In the genomic region with DNA sequence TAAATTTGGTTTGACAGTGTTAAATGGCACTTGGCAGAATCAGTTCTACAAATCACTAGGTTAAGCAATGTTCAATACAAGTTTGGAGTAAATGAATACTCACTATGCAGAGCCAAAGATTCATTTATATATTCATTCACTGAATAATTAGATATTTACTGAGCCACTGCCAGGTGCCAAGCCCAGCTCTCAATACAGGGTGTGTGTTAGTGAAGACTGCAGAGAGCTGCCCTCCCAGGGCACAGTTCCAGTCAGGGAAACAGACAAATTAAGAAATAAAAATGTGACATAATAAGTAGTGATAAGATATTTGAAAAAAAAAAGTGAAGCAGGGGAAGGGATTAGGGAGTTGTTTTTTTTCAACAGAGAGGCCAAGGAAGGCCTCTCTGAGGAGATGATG, we compare ENCODE assay signal across 24 cellular contexts.
DNase-seq lines count a peak whose midpoint lies in the region; ATAC-seq lines count a peak whose summit lies in the region.
"Had no signal": no experiment of that assay in that cellular context is flagged by ENCODE, and none has a peak within 500 bp of the region (broad histone marks: within the 10 kb centered on the region; RNA-seq: fewer than 3 reads in every experiment).

No MANE protein-coding gene starts in this region.

- H3K27me3 Mint-ChIP-seq in activated naive CD8-positive, alpha-beta T cell = no peaks in the 10 kb centered on the region
- H3K27me3 Mint-ChIP-seq in activated naive CD8-positive, alpha-beta T cell treated with anti-CD3 and anti-CD28 coated beads for 36 hours = no peaks in the 10 kb centered on the region
- peaks cover 0 to 5% (median 2%) of the 10 kb centered on the region in 3 donors for H3K27me3 Mint-ChIP-seq in immature natural killer cell (ENCODE audit: low read depth in 3 of 3)
- H3K27me3 Mint-ChIP-seq: CD4-positive, alpha-beta T cell had no signal

- H3K36me3 ChIP-seq in skeletal muscle tissue (ENCODE audit: control insufficient read depth in 3 of 3, insufficient read depth in 3 of 3, low read length in 3 of 3) = no peaks in the 10 kb centered on the region
- H3K36me3 ChIP-seq: BE2C had no signal

- no peak overlapping the region for H3K9ac ChIP-seq in skeletal muscle tissue (ENCODE audit: low read depth in 1 of 3, low read length in 3 of 3)
- H3K9ac ChIP-seq: SK-N-SH had no signal

- no peak for DNase-seq in activated naive CD8-positive, alpha-beta T cell treated with anti-CD3 and anti-CD28 coated beads for 36 hours
- DNase-seq in NCI-H446 treated with DMSO at 0.1 percent for 48 hours (lab: John Stamatoyannopoulos, UW) = peak; percentile 77
- no peak for DNase-seq in immature natural killer cell
- DNase-seq in T-helper 1 cell = no peak
- DNase-seq: BE2C; CD4-positive, alpha-beta T cell; DMS53; EL; KG1; MV-4-11; NCI-H1436; NCI-H2029; NCI-H510A treated with DMSO at 0.1 percent for 48 hours; NCI-H82; PC-3; RPMI8226; SHP77 treated with DMSO at 0.1 percent for 48 hours; SK-N-SH had no signal

- H3K27ac Mint-ChIP-seq in activated naive CD8-positive, alpha-beta T cell = peak overlapping the region; percentile 24
- H3K27ac Mint-ChIP-seq in activated naive CD8-positive, alpha-beta T cell treated with anti-CD3 and anti-CD28 coated beads for 36 hours = no peak overlapping the region
- H3K27ac Mint-ChIP-seq in immature natural killer cell = peak overlapping the region; percentile 19 to 86 (median 76)
- H3K27ac Mint-ChIP-seq: CD4-positive, alpha-beta T cell had no signal

- no peaks in the 10 kb centered on the region for H3K9me3 ChIP-seq in skeletal muscle tissue (ENCODE audit: control insufficient read depth in 3 of 3, low read length in 3 of 3)
- H3K9me3 ChIP-seq: BE2C, SK-N-SH had no signal

- no peak overlapping the region for H3K4me3 ChIP-seq in skeletal muscle tissue (ENCODE audit: low read length in 3 of 3)
- H3K4me3 ChIP-seq: GM12878 had no signal

- peaks cover 16% of the 10 kb centered on the region for H3K4me1 Mint-ChIP-seq in activated naive CD8-positive, alpha-beta T cell (ENCODE audit: low read depth)
- peaks cover 41% of the 10 kb centered on the region for H3K4me1 Mint-ChIP-seq in activated naive CD8-positive, alpha-beta T cell treated with anti-CD3 and anti-CD28 coated beads for 36 hours
- H3K4me1 Mint-ChIP-seq in immature natural killer cell = peaks cover 41 to 45% of the 10 kb centered on the region in 2 donors

- peak overlapping the region; percentile 87 for H3K27ac ChIP-seq in skeletal muscle tissue (ENCODE audit: low read depth, low read length)

- peaks cover 2% of the 10 kb centered on the region for H3K36me3 Mint-ChIP-seq in activated naive CD8-positive, alpha-beta T cell
- H3K36me3 Mint-ChIP-seq in activated naive CD8-positive, alpha-beta T cell treated with anti-CD3 and anti-CD28 coated beads for 36 hours = no peaks in the 10 kb centered on the region
- H3K36me3 Mint-ChIP-seq in immature natural killer cell = peaks cover 0 to 3% (median 0%) of the 10 kb centered on the region in 3 donors

- H3K9me3 Mint-ChIP-seq in activated naive CD8-positive, alpha-beta T cell (ENCODE audit: low read depth) = no peaks in the 10 kb centered on the region
- H3K9me3 Mint-ChIP-seq in activated naive CD8-positive, alpha-beta T cell treated with anti-CD3 and anti-CD28 coated beads for 36 hours = peaks cover 9% of the 10 kb centered on the region
- no peaks in the 10 kb centered on the region for H3K9me3 Mint-ChIP-seq in immature natural killer cell
- H3K9me3 Mint-ChIP-seq: CD4-positive, alpha-beta T cell had no signal

- no peaks in the 10 kb centered on the region for H3K27me3 ChIP-seq in skeletal muscle tissue (ENCODE audit: control insufficient read depth in 3 of 3, insufficient read depth in 3 of 3, low read length in 3 of 3)
- H3K27me3 ChIP-seq: BE2C had no signal

- ATAC-seq in GM18520 (IDR thresholded peaks at IDR 0.05; ENCODE audit: unreplicated experiment) (no peak), HG02759 (IDR thresholded peaks at IDR 0.05; ENCODE audit: unreplicated experiment) (no peak)
- ATAC-seq: GM12878, HepG2, PC-3 had no signal

- peaks cover 30 to 46% (median 31%) of the 10 kb centered on the region in 3 donors for H3K4me1 ChIP-seq in skeletal muscle tissue (ENCODE audit: control insufficient read depth in 3 of 3, insufficient read depth in 3 of 3, low read length in 3 of 3)
- H3K4me1 ChIP-seq: BE2C had no signal

- no peak overlapping the region for H3K4me3 Mint-ChIP-seq in activated naive CD8-positive, alpha-beta T cell
- no peak overlapping the region for H3K4me3 Mint-ChIP-seq in activated naive CD8-positive, alpha-beta T cell treated with anti-CD3 and anti-CD28 coated beads for 36 hours
- peak overlapping the region; percentile 31 to 77 (median 64) for H3K4me3 Mint-ChIP-seq in immature natural killer cell
- H3K4me3 Mint-ChIP-seq: CD4-positive, alpha-beta T cell had no signal

Comparison
In these comparisons a context has a peak if more than half of its experiments do, and no peak if none do; other contexts are left out.
1. H3K4me3 Mint-ChIP-seq: peak in immature natural killer cell (5 of 5); none in activated naive CD8-positive, alpha-beta T cell (single experiment) and activated naive CD8-positive, alpha-beta T cell treated with anti-CD3 and anti-CD28 coated beads for 36 hours (single experiment).